ENCODE assay signal across 8 cellular contexts in the genomic region with DNA sequence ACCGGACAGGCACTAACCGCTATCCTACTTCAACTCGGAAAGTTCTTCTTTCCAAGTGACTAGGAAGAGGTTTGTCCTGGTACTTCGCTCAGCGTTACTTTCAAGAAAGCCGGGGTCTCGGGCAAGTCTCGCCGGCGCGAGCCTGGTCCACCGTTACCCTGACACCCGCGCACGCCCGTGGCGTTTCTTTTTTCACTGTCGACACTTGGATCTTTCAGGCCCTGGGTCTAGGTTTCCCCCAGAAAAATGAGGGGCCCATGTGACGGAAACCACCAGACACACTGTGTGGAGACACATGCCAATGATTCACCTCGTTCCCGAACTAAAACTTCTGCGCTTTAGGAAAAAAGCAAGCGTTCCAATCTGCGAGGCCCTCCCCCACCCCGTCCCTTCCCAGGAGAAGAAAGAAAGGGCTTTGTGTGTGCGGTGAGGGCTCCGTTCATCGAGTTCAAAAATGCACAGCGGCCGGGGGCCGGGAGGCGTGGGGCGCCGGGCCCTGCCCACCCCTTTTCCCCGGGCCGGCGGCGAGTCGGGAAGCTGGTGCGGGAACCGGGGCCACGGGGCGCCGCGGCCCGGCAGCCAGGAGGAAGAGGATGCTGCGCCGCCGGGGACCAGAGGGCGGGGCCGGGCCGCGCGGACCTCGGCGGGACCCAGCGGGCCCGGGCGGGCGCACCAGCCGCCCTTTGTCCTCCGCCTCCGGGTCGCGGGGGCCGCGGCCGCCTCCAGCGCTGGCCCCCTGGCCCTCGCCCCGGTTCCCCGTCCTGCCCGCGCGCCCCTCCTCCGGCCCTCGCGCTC. TPM values are rescaled to one million over a fixed set of nuclear protein-coding genes. Genes with fewer than 3 reads are reported as not detected.
DNase-seq lines count a peak whose midpoint lies in the region; TF ChIP-seq lines count a peak whose summit lies in the region.

No MANE protein-coding gene starts in this region.

- peak overlapping the region; percentile 89 for H3K4me2 ChIP-seq in hepatocyte

- intact Hi-C loops in breast epithelium (cut with DNase I; ENCODE audit: low total_unique reads) (no loop called here), MCF 10A (cut with micrococcal nuclease) (no loop called here)

- no peaks in the 10 kb centered on the region for H4K20me1 ChIP-seq in hepatocyte (ENCODE audit: insufficient read depth, poor library complexity, severe bottlenecking)

- no peaks in the 10 kb centered on the region for H3K9me2 ChIP-seq in hepatocyte (replicated peaks; ENCODE audit: insufficient read depth)

- no peak for TF ChIP-seq POLR2A in breast epithelium (IDR thresholded peaks at IDR 0.05)

- no peak for TF ChIP-seq CTCF in breast epithelium (IDR thresholded peaks at IDR 0.05)
- TF ChIP-seq CTCF in MCF 10A (IDR thresholded peaks at IDR 0.05; ENCODE audit: unreplicated experiment) = no peak
- no peak for TF ChIP-seq CTCF in hepatocyte (IDR thresholded peaks at IDR 0.05; ENCODE audit: poor library complexity)
- no peak for TF ChIP-seq CTCF in RWPE1 (conservative IDR thresholded peaks at IDR 0.05; ENCODE audit: low read depth)

- DNase-seq in breast epithelium (ENCODE audit: low spot score in 2 of 2) (peak in 1 of 2 donors; percentile 28), MCF 10A (ENCODE audit: unreplicated experiment) (no peak), amniotic stem cell (lab: John Stamatoyannopoulos, UW) (peak; percentile 7), hepatocyte (ENCODE audit: low spot score) (peak; percentile 31), RWPE1 (ENCODE audit: low spot score) (no peak), LoVo (ENCODE audit: low spot score) (no peak), SW 1271 (lab: John Stamatoyannopoulos, UW) (no peak)

- H3K4me3 Mint-ChIP-seq in MCF 10A (ENCODE audit: unreplicated experiment) = no peak overlapping the region

- H3K4me1 ChIP-seq in breast epithelium (no peaks in the 10 kb centered on the region), hepatocyte (ENCODE audit: insufficient read depth) (no peaks in the 10 kb centered on the region), rectal smooth muscle tissue (ENCODE audit: control insufficient read depth, insufficient read depth, low read length) (peaks cover under 1% of the 10 kb centered on the region)

- no peak overlapping the region for H3K9ac ChIP-seq in rectal smooth muscle tissue (ENCODE audit: low read length)

- H3K9me3 ChIP-seq in breast epithelium = no peaks in the 10 kb centered on the region
- no peaks in the 10 kb centered on the region for H3K9me3 ChIP-seq in hepatocyte (ENCODE audit: low read depth)

- H3K27ac Mint-ChIP-seq in MCF 10A (ENCODE audit: low read depth, unreplicated experiment) = no peak overlapping the region

- peaks cover 32% of the 10 kb centered on the region for H3K79me2 ChIP-seq in hepatocyte

- CTCF ChIA-PET in MCF 10A (lab: Yijun Ruan, JAX) (interaction anchor here (0.6 kb wide), 1 partner anchor 150 kb away, joined by 3 read pairs; no protein-coding TSS in a partner anchor), RWPE1 (lab: Yijun Ruan, JAX) (no interaction called here)

- WGBS in hepatocyte (ENCODE audit: low lambda C conversion rate, missing lambda C conversion rate) = under 1% methylated on average over 41 of the region's 78 CpGs

- H3K9me3 Mint-ChIP-seq in MCF 10A (ENCODE audit: unreplicated experiment) = no peaks in the 10 kb centered on the region

- POLR2A ChIA-PET in MCF 10A (lab: Yijun Ruan, JAX) = no interaction called here
- POLR2A ChIA-PET in RWPE1 (lab: Yijun Ruan, JAX; ENCODE audit: low non-redundant PET) = no interaction called here

- H3K27me3 Mint-ChIP-seq in MCF 10A (ENCODE audit: insufficient read depth, unreplicated experiment) = peaks cover 68% of the 10 kb centered on the region

- peak overlapping the region; percentile 32 for H2AFZ ChIP-seq in hepatocyte

- H3K4me1 Mint-ChIP-seq in MCF 10A (ENCODE audit: insufficient read depth, unreplicated experiment) = peaks cover 5% of the 10 kb centered on the region

- H3K27me3 ChIP-seq in breast epithelium (no peaks in the 10 kb centered on the region), hepatocyte (peaks cover 66% of the 10 kb centered on the region), rectal smooth muscle tissue (ENCODE audit: control insufficient read depth, insufficient read depth, low read length) (no peaks in the 10 kb centered on the region)

- H3K36me3 ChIP-seq in breast epithelium = no peaks in the 10 kb centered on the region
- H3K36me3 ChIP-seq in hepatocyte (replicated peaks; ENCODE audit: insufficient read depth, low read depth) = no peaks in the 10 kb centered on the region
- H3K36me3 ChIP-seq in rectal smooth muscle tissue (ENCODE audit: control insufficient read depth, insufficient read depth, low read length) = no peaks in the 10 kb centered on the region

- H3K36me3 Mint-ChIP-seq in MCF 10A (ENCODE audit: insufficient read depth, unreplicated experiment) = no peaks in the 10 kb centered on the region

- BruUV-seq in MCF 10A (replicated peaks; lab: Mats Ljungman, UMichigan) = no TSS peak

- H3K4me3 ChIP-seq in breast epithelium = peak overlapping the region; percentile 77 to 79 (median 78)
- H3K4me3 ChIP-seq in hepatocyte = peak overlapping the region; percentile 83
- H3K4me3 ChIP-seq in rectal smooth muscle tissue (ENCODE audit: low read length) = peak overlapping the region; percentile 89

- H3K27ac ChIP-seq in breast epithelium = peak overlapping the region; percentile 93 to 100
- peak overlapping the region; percentile 86 for H3K27ac ChIP-seq in hepatocyte
- peak overlapping the region; percentile 79 for H3K27ac ChIP-seq in rectal smooth muscle tissue (ENCODE audit: low read depth, low read length)
- H3K27ac ChIP-seq in RWPE1 = no peak overlapping the region

RNA-seq across cellular contexts. Expression of a gene that starts 2.6 kb away (rescaled TPM):
- total RNA-seq in breast epithelium = 10 to 100 TPM; 30.2 to 67.5 (median 51.8) TPM
- total RNA-seq in MCF 10A (2022) = not detected in 2 replicates
- 13.3 and 16.3 TPM in 2 replicates for total RNA-seq in hepatocyte
- 9.0 and 11.1 TPM in 2 replicates for polyA plus RNA-seq in hepatocyte

Comparison
In these comparisons a context has a peak if more than half of its experiments do, and no peak if none do; other contexts are left out.
1. RNA of a gene that starts 2.6 kb away (total RNA-seq): 30.2 to 67.5 TPM in breast epithelium and 13.3 to 16.3 TPM in hepatocyte; not detected in MCF 10A; every median in the first group is over 10 times any median in the second.
2. DNase-seq: peak in amniotic stem cell (single experiment) and hepatocyte (single experiment); none in MCF 10A (single experiment), RWPE1 (single experiment), LoVo (single experiment) and SW 1271 (0 of 2).
3. Peak in every context shown above with its lines, with median percentiles within 50 percentile points of each other: H3K4me3 ChIP-seq.